31 cellular contexts compared by ENCODE assay signal in genomic region chr15:88029696-88030095, GRCh38.
A peak's percentile ranks its signal among the peaks of the same experiment; 100 is the strongest.
DNase-seq lines count a peak whose midpoint lies in the region; ATAC-seq and TF ChIP-seq lines count a peak whose summit lies in the region.
"Had no signal": no experiment of that assay in that cellular context is flagged by ENCODE, and none has a peak within 500 bp of the region (broad histone marks: within the 10 kb centered on the region; RNA-seq: fewer than 3 reads in every experiment).

No MANE protein-coding gene starts in this region.

- TF ChIP-seq EP300 in SK-N-SH (IDR thresholded peaks at IDR 0.05; ENCODE audit: borderline replicate concordance in 1 of 2, low read depth in 1 of 2, low read length in 1 of 2), result no peak

- ATAC-seq in SK-N-SH treated with all-trans-retinoic acid at 6 μM for 48 hours, result no peak
- ATAC-seq in stimulated activated naive CD8-positive, alpha-beta T cell treated with anti-CD3 and anti-CD28 coated beads, Interleukin-15, Interleukin-2, amounts not matched to agents 100 U/mL and 50 U/mL, for 24 hours, result no peak
- ATAC-seq: activated T-cell treated with anti-CD3 and anti-CD28 coated beads, Interleukin-2, amount 50 U/mL, for 4 hours; HCT116; left cardiac atrium; psoas muscle; upper lobe of right lung had no signal

- H3K36me3 ChIP-seq in SK-N-SH (replicated peaks in 1 of 2; ENCODE audit: control insufficient read depth in 1 of 2, insufficient read depth in 2 of 2, low read length in 1 of 2) (no peaks in the 10 kb centered on the region), smooth muscle cell (ENCODE audit: low read depth) (no peaks in the 10 kb centered on the region)
- H3K36me3 ChIP-seq: cardiac muscle cell, upper lobe of right lung had no signal

- H4K20me1 ChIP-seq in SK-N-SH (ENCODE audit: insufficient read depth), result no peaks in the 10 kb centered on the region
- H4K20me1 ChIP-seq in smooth muscle cell (ENCODE audit: low read depth), result no peaks in the 10 kb centered on the region

- no peak overlapping the region for H3K4me2 ChIP-seq in SK-N-SH
- H3K4me2 ChIP-seq in smooth muscle cell, result peak overlapping the region; percentile 21
- H3K4me2 ChIP-seq: PC-9 had no signal

- CTCF ChIA-PET in SK-N-SH (lab: Yijun Ruan, JAX), result interaction anchor here (1.5 kb wide), 1 partner anchor 18 kb away, joined by 3 read pairs; no protein-coding TSS in a partner anchor

- no peak overlapping the region for H3K4me3 ChIP-seq in SK-N-SH (ENCODE audit: low read depth in 2 of 2, low read length in 1 of 2)
- H3K4me3 ChIP-seq in fibroblast of the aortic adventitia (ENCODE audit: low read depth, low read length), result no peak overlapping the region
- no peak overlapping the region for H3K4me3 ChIP-seq in smooth muscle cell
- H3K4me3 ChIP-seq: cardiac muscle cell, coronary artery, PC-9, psoas muscle, skin epidermis, upper lobe of right lung had no signal

- H3K27me3 ChIP-seq in SK-N-SH (ENCODE audit: insufficient read depth) (no peaks in the 10 kb centered on the region), smooth muscle cell (ENCODE audit: low read depth) (no peaks in the 10 kb centered on the region)
- H3K27me3 ChIP-seq: cardiac muscle cell, upper lobe of right lung had no signal

- no peaks in the 10 kb centered on the region for H3K9me2 ChIP-seq in SK-N-SH

- H3F3A ChIP-seq in SK-N-SH (replicated peaks; ENCODE audit: insufficient read depth) (no peaks in the 10 kb centered on the region), smooth muscle cell (ENCODE audit: low read depth) (no peaks in the 10 kb centered on the region)

- 23% methylated on average over 2 of the region's 2 CpGs for WGBS in SK-N-SH (ENCODE audit: low lambda C conversion rate)
- WGBS in smooth muscle cell (ENCODE audit: low lambda C conversion rate), result 9% methylated on average over 2 of the region's 2 CpGs

- peak; percentile 33 for DNase-seq in SK-N-SH
- peak; percentile 60 for DNase-seq in RPMI7951 (ENCODE audit: low read depth)
- peak; percentile 18 for DNase-seq in fibroblast of the aortic adventitia (ENCODE audit: low read depth)
- DNase-seq in smooth muscle cell (lab: John Stamatoyannopoulos, UW; ENCODE audit: unreplicated experiment), result no peak
- DNase-seq in activated CD4-positive, alpha-beta T cell treated with anti-CD3 and anti-CD28 coated beads, Interleukin-2, amount 50 U/mL, for 4 hours, result no peak
- no peak for DNase-seq in stimulated activated naive CD8-positive, alpha-beta T cell treated with anti-CD3 and anti-CD28 coated beads, Interleukin-15, Interleukin-2, amounts not matched to agents 100 U/mL and 50 U/mL, for 24 hours
- no peak for DNase-seq in NCI-H446 (lab: John Stamatoyannopoulos, UW)
- DNase-seq: activated CD4-positive, alpha-beta T cell treated with anti-CD3 and anti-CD28 coated beads for 48 hours; activated naive CD4-positive, alpha-beta T cell; activated T-cell treated with anti-CD3 and anti-CD28 coated beads, Interleukin-2, amount 50 U/mL, for 4 hours; amniotic stem cell; CD8-positive, alpha-beta memory T cell; DMS153; glutamatergic neuron; left cardiac atrium; MM.1S; NCI-H1417; NCI-H2081 treated with DMSO at 0.1 percent for 48 hours; NCI-H446 treated with DMSO at 0.1 percent for 48 hours; nucleus accumbens; PC-9; psoas muscle; stimulated activated CD4-positive, alpha-beta T cell treated with anti-CD3 and anti-CD28 coated beads, Interleukin-1b, Interleukin-23, amount 100 ng/mL, for 48 hours; substantia nigra; upper lobe of right lung had no signal

- TF ChIP-seq RAD21 in SK-N-SH (IDR thresholded peaks at IDR 0.05; ENCODE audit: low read length), result no peak

- TF ChIP-seq CTCF in SK-N-SH (IDR thresholded peaks at IDR 0.05) (no peak), fibroblast of the aortic adventitia (IDR thresholded peaks at IDR 0.05; ENCODE audit: insufficient read depth, low read length) (no peak), smooth muscle cell (IDR thresholded peaks at IDR 0.05; ENCODE audit: borderline replicate concordance, insufficient read depth, poor library complexity, severe bottlenecking) (no peak)

- H3K9me3 ChIP-seq in SK-N-SH, result no peaks in the 10 kb centered on the region
- H3K9me3 ChIP-seq in smooth muscle cell (replicated peaks; ENCODE audit: low read depth), result no peaks in the 10 kb centered on the region
- H3K9me3 ChIP-seq: psoas muscle, upper lobe of right lung had no signal

- H3K79me2 ChIP-seq in SK-N-SH (ENCODE audit: insufficient read depth) (no peaks in the 10 kb centered on the region), smooth muscle cell (ENCODE audit: low read depth) (no peaks in the 10 kb centered on the region)

- no peak overlapping the region for H3K27ac ChIP-seq in SK-N-SH (ENCODE audit: low read depth in 2 of 2, low read length in 1 of 2)
- no peak overlapping the region for H3K27ac ChIP-seq in smooth muscle cell (ENCODE audit: low read depth)
- H3K27ac ChIP-seq: 22Rv1, cardiac muscle cell, coronary artery, PC-9, psoas muscle, skin epidermis, upper lobe of right lung had no signal

- POLR2A ChIA-PET in SK-N-SH (lab: Yijun Ruan, JAX), result no interaction called here

- H2AFZ ChIP-seq in SK-N-SH (ENCODE audit: low read depth), result no peak overlapping the region
- no peak overlapping the region for H2AFZ ChIP-seq in smooth muscle cell (ENCODE audit: low read depth)
- H2AFZ ChIP-seq: PC-9 had no signal

- H3K9ac ChIP-seq in SK-N-SH (no peak overlapping the region), smooth muscle cell (ENCODE audit: low read depth) (no peak overlapping the region)

- H3K4me1 ChIP-seq in SK-N-SH (ENCODE audit: control insufficient read depth in 1 of 2, insufficient read depth in 2 of 2, low read depth in 1 of 2, low read length in 1 of 2) (peaks cover 0 to 2% of the 10 kb centered on the region in 2 experiments; a peak in 1 of 4 replicates), smooth muscle cell (ENCODE audit: low read depth) (peaks cover 15% of the 10 kb centered on the region)
- H3K4me1 ChIP-seq: psoas muscle, upper lobe of right lung had no signal

TF ChIP-seq in SK-N-SH, 30 proteins besides CTCF, POLR2A, EP300 and RAD21 (continues in another document):
- TF ChIP-seq JUND (IDR thresholded peaks at IDR 0.05), result no peak
- TF ChIP-seq GATA2 (CRISPR knock-in tag; IDR thresholded peaks at IDR 0.05), result no peak
- no peak for TF ChIP-seq IRF3 (IDR thresholded peaks at IDR 0.05; ENCODE audit: low read depth, low read length)
- no peak for TF ChIP-seq TEAD4 (IDR thresholded peaks at IDR 0.05; ENCODE audit: borderline replicate concordance, insufficient read depth)
- no peak for TF ChIP-seq SIN3A (IDR thresholded peaks at IDR 0.05; ENCODE audit: borderline replicate concordance, low read depth, low read length)
- TF ChIP-seq USF1 (IDR thresholded peaks at IDR 0.05; ENCODE audit: borderline replicate concordance, low read depth), result no peak
- TF ChIP-seq TCF12 (IDR thresholded peaks at IDR 0.05), result no peak
- TF ChIP-seq MXI1 (IDR thresholded peaks at IDR 0.05; ENCODE audit: low read depth, low read length), result no peak
- TF ChIP-seq RFX5 (IDR thresholded peaks at IDR 0.05; ENCODE audit: low read length), result no peak
- no peak for TF ChIP-seq GABPA (IDR thresholded peaks at IDR 0.05; ENCODE audit: low read depth)
- no peak for TF ChIP-seq RXRA (IDR thresholded peaks at IDR 0.05; ENCODE audit: borderline replicate concordance, low read depth)

TF ChIP-seq in SK-N-SH treated with all-trans-retinoic acid at 6 μM for 48 hours, 23 proteins besides CTCF, POLR2A, EP300 and RAD21 (continues in another document):
- TF ChIP-seq PPARA (CRISPR knock-in tag; IDR thresholded peaks at IDR 0.05; ENCODE audit: borderline replicate concordance) (no peak), ESRRG (CRISPR knock-in tag; IDR thresholded peaks at IDR 0.05) (no peak), CREB5 (CRISPR knock-in tag; IDR thresholded peaks at IDR 0.05; ENCODE audit: low read depth) (no peak), ZFP3 (CRISPR knock-in tag; IDR thresholded peaks at IDR 0.05) (no peak), GLIS3 (CRISPR knock-in tag; IDR thresholded peaks at IDR 0.05) (no peak), ZNF565 (CRISPR knock-in tag; conservative IDR thresholded peaks at IDR 0.05; ENCODE audit: low read depth) (no peak), CSRNP3 (CRISPR knock-in tag; IDR thresholded peaks at IDR 0.05) (no peak), PATZ1 (CRISPR knock-in tag; IDR thresholded peaks at IDR 0.05; ENCODE audit: borderline replicate concordance) (no peak)

Comparison
In these comparisons a context has a peak if more than half of its experiments do, and no peak if none do; other contexts are left out.
1. DNase-seq: peak in SK-N-SH (single experiment), RPMI7951 (single experiment) and fibroblast of the aortic adventitia (single experiment); none in smooth muscle cell (single experiment), activated CD4-positive, alpha-beta T cell treated with anti-CD3 and anti-CD28 coated beads, Interleukin-2, amount 50 U/mL, for 4 hours (0 of 2), stimulated activated naive CD8-positive, alpha-beta T cell treated with anti-CD3 and anti-CD28 coated beads, Interleukin-15, Interleukin-2, amounts not matched to agents 100 U/mL and 50 U/mL, for 24 hours (single experiment) and NCI-H446 (0 of 2).